In the genomic region with DNA sequence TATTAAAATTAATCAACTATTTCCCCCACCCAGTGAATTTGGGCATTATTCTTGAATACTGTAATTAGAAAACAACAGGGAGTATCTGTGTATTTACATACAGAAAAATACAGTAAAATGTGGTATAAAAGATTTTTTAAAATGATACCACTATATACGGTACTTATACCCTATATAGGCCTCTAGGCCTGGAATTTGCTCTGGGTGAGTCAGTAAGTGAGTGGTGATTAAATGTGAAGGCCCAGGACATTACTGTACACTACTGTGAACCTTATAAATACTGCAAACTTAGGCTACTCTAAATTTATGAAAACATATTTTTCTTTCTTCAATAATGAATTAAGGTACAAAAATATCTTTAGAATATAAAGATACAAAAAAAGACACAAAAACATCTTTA, we compare ENCODE assay signal across 23 cellular contexts. TPM values are rescaled to one million over a fixed set of nuclear protein-coding genes. Genes with fewer than 3 reads are reported as not detected.
"Had no signal": no experiment of that assay in that cellular context is flagged by ENCODE, and none has a peak within 500 bp of the region (broad histone marks: within the 10 kb centered on the region; RNA-seq: fewer than 3 reads in every experiment).

No MANE protein-coding gene starts in this region.

- H3K27me3 Mint-ChIP-seq: naive thymus-derived CD4-positive, alpha-beta T cell; stimulated activated naive B cell treated with anti-CD40 and anti-IgM and Interleukin-4, amounts not matched to agents 10 μg/mL and 1 μg/mL and 100 μg/mL, for 72 hours; stimulated activated naive CD8-positive, alpha-beta T cell treated with anti-CD3 and anti-CD28 coated beads, Interleukin-15, amount 100 ng/mL, for 72 hours had no signal

- H3K4me3 ChIP-seq: esophagus muscularis mucosa, psoas muscle, right lobe of liver, thoracic aorta, transverse colon had no signal

- DNase-seq: effector memory CD4-positive, alpha-beta T cell; foreskin fibroblast; kidney glomerular epithelial cell; naive thymus-derived CD4-positive, alpha-beta T cell; nephron progenitor cell; psoas muscle; retina; right lobe of liver; stimulated activated CD4-positive, alpha-beta T cell treated with anti-CD3 and anti-CD28 coated beads, Interleukin-2, amount 100 ng/mL, for 24 hours; stimulated activated CD4-positive, alpha-beta T cell treated with anti-CD3 and anti-CD28 coated beads, Interleukin-4, amount 100 ng/mL, for 4 hours; stimulated activated naive B cell treated with anti-CD40 and anti-IgM and Interleukin-4, amounts not matched to agents 10 μg/mL and 1 μg/mL and 100 μg/mL, for 72 hours; stimulated activated naive CD8-positive, alpha-beta T cell treated with anti-CD3 and anti-CD28 coated beads, Interleukin-15, amount 100 ng/mL, for 72 hours; transverse colon had no signal

- H3K27me3 ChIP-seq: esophagus muscularis mucosa, right lobe of liver, transverse colon had no signal

- H3K36me3 ChIP-seq: esophagus muscularis mucosa, right lobe of liver, thoracic aorta, transverse colon had no signal

- H3K4me1 ChIP-seq: psoas muscle, transverse colon had no signal

- ATAC-seq: naive thymus-derived CD4-positive, alpha-beta T cell; psoas muscle; right lobe of liver; stimulated activated naive B cell treated with anti-CD40 and anti-IgM and Interleukin-4, amounts not matched to agents 10 μg/mL and 1 μg/mL and 100 μg/mL, for 72 hours; stimulated activated naive CD8-positive, alpha-beta T cell treated with anti-CD3 and anti-CD28 coated beads, Interleukin-15, amount 100 ng/mL, for 72 hours had no signal

- H3K36me3 Mint-ChIP-seq: naive thymus-derived CD4-positive, alpha-beta T cell; stimulated activated naive B cell treated with anti-CD40 and anti-IgM and Interleukin-4, amounts not matched to agents 10 μg/mL and 1 μg/mL and 100 μg/mL, for 72 hours had no signal

- H3K27ac ChIP-seq: epithelial cell of prostate, esophagus muscularis mucosa, psoas muscle, right lobe of liver, thoracic aorta, transverse colon had no signal

- H3K27ac Mint-ChIP-seq: naive thymus-derived CD4-positive, alpha-beta T cell; nephron progenitor cell; stimulated activated naive B cell treated with anti-CD40 and anti-IgM and Interleukin-4, amounts not matched to agents 10 μg/mL and 1 μg/mL and 100 μg/mL, for 72 hours; stimulated activated naive CD8-positive, alpha-beta T cell treated with anti-CD3 and anti-CD28 coated beads, Interleukin-15, amount 100 ng/mL, for 72 hours had no signal

- H3K9me3 Mint-ChIP-seq: nephron progenitor cell; stimulated activated naive B cell treated with anti-CD40 and anti-IgM and Interleukin-4, amounts not matched to agents 10 μg/mL and 1 μg/mL and 100 μg/mL, for 72 hours; stimulated activated naive CD8-positive, alpha-beta T cell treated with anti-CD3 and anti-CD28 coated beads, Interleukin-15, amount 100 ng/mL, for 72 hours had no signal

- H3K9me3 ChIP-seq: esophagus muscularis mucosa, psoas muscle, right lobe of liver, thoracic aorta, transverse colon had no signal

- H3K4me3 Mint-ChIP-seq: naive thymus-derived CD4-positive, alpha-beta T cell; nephron progenitor cell; stimulated activated naive B cell treated with anti-CD40 and anti-IgM and Interleukin-4, amounts not matched to agents 10 μg/mL and 1 μg/mL and 100 μg/mL, for 72 hours; stimulated activated naive CD8-positive, alpha-beta T cell treated with anti-CD3 and anti-CD28 coated beads, Interleukin-15, amount 100 ng/mL, for 72 hours had no signal

- H3K4me1 Mint-ChIP-seq: naive thymus-derived CD4-positive, alpha-beta T cell; stimulated activated naive B cell treated with anti-CD40 and anti-IgM and Interleukin-4, amounts not matched to agents 10 μg/mL and 1 μg/mL and 100 μg/mL, for 72 hours; stimulated activated naive CD8-positive, alpha-beta T cell treated with anti-CD3 and anti-CD28 coated beads, Interleukin-15, amount 100 ng/mL, for 72 hours had no signal

RNA-seq across cellular contexts. Expression of a gene that starts 6.3 kb away (rescaled TPM):
- total RNA-seq: esophagus muscularis mucosa; liver; lung microvascular endothelial cell; mononuclear cell; naive thymus-derived CD4-positive, alpha-beta T cell; omental fat pad; psoas muscle; right lobe of liver; skeletal muscle tissue; subcutaneous adipose tissue; thoracic aorta; transverse colon; ureter had no signal
- polyA plus RNA-seq: liver; naive thymus-derived CD4-positive, alpha-beta T cell; psoas muscle had no signal

RNA-seq across cellular contexts. Expression of a gene that starts 10.2 kb away (rescaled TPM):
- total RNA-seq: esophagus muscularis mucosa; liver; lung microvascular endothelial cell; mononuclear cell; naive thymus-derived CD4-positive, alpha-beta T cell; omental fat pad; psoas muscle; right lobe of liver; skeletal muscle tissue; subcutaneous adipose tissue; thoracic aorta; ureter had no signal
- polyA plus RNA-seq: liver; naive thymus-derived CD4-positive, alpha-beta T cell; psoas muscle had no signal

RNA-seq across cellular contexts. Expression of a gene that starts 40.6 kb away (rescaled TPM):
- total RNA-seq: lung microvascular endothelial cell; mononuclear cell; naive thymus-derived CD4-positive, alpha-beta T cell; omental fat pad; psoas muscle; right lobe of liver; skeletal muscle tissue; subcutaneous adipose tissue; thoracic aorta; ureter had no signal
- polyA plus RNA-seq: liver; naive thymus-derived CD4-positive, alpha-beta T cell; psoas muscle had no signal
